In the genomic region with DNA sequence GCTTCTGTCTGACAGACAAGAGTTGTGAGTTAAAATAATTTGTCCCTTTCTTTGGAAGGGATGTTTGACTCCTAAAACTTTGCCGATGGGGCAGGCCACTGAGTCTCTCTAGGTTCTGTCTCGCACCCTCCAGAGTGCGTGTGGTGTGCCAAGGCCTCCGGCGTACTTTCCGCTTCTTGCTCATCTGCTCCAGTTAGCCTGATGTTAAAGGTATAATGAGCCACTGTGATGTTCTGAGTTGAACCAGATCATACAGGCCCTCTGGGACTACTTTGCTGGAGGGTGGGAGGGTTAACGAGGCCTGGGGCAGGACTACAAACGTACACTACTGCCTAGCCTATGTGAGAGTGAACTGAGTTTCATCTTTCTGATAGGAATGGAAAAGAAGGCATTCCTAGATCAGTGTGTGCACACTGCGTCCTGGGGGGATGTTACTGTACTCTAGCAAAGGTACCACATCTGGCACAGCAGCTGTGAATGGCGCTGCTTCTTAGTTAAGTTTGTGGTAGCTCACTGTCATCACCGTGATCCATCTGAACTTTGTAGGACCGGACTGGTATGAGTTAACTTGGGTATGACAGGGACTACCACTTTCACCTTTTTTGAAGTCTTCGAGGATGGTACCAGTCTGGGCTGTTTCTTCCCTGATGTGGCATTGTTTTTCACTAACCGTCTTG, we compare ENCODE assay signal across 19 cellular contexts.
DNase-seq lines count a peak whose midpoint lies in the region; ATAC-seq and TF ChIP-seq lines count a peak whose summit lies in the region.
"Had no signal": no experiment of that assay in that cellular context is flagged by ENCODE, and none has a peak within 500 bp of the region (broad histone marks: within the 10 kb centered on the region; RNA-seq: fewer than 3 reads in every experiment).

No MANE protein-coding gene starts in this region.

- no peaks in the 10 kb centered on the region for H3K36me3 Mint-ChIP-seq in activated CD4-positive, alpha-beta T cell treated with anti-CD3 and anti-CD28 coated beads, Interleukin-2, amount 10 ng/mL, durations not matched to agents 24 days and 14 days (ENCODE audit: low read depth)
- peaks cover 8% of the 10 kb centered on the region for H3K36me3 Mint-ChIP-seq in activated CD4-positive, alpha-beta T cell treated with anti-CD3 and anti-CD28 coated beads for 36 hours (ENCODE audit: low read depth)
- no peaks in the 10 kb centered on the region for H3K36me3 Mint-ChIP-seq in activated T-helper 2 cell treated with anti-CD3 and anti-CD28 coated beads, Interferon-gamma antibody, Interleukin-2, Interleukin-4, amounts not matched to agents 10 μg/mL and 5 μg/mL and 100 μg/mL, durations not matched to agents 14 hours and 24 hours and 36 hours (ENCODE audit: low read depth)

- intact Hi-C loops in activated CD4-positive, alpha-beta T cell treated with anti-CD3 and anti-CD28 coated beads, Interleukin-2, amount 10 ng/mL, durations not matched to agents 24 days and 14 days (cut with micrococcal nuclease), result no loop called here
- intact Hi-C loops in activated CD4-positive, alpha-beta T cell treated with anti-CD3 and anti-CD28 coated beads for 36 hours (cut with DNase I, micrococcal nuclease), result no loop called here
- intact Hi-C loops in activated T-helper 2 cell treated with anti-CD3 and anti-CD28 coated beads, Interferon-gamma antibody, Interleukin-2, Interleukin-4, amounts not matched to agents 10 μg/mL and 5 μg/mL and 100 μg/mL, durations not matched to agents 14 hours and 24 hours and 36 hours (cut with micrococcal nuclease), result no loop called here
- intact Hi-C loops in right lobe of liver (cut with DNase I), result no loop called here
- intact Hi-C loops in testis (cut with DNase I; ENCODE audit: low total_unique reads), result no loop called here

- peak; percentile 49 for DNase-seq in activated CD4-positive, alpha-beta T cell treated with anti-CD3 and anti-CD28 coated beads, Interleukin-2, amount 10 ng/mL, durations not matched to agents 24 days and 14 days
- no peak for DNase-seq in activated CD4-positive, alpha-beta T cell treated with anti-CD3 and anti-CD28 coated beads for 36 hours
- peak; percentile 5 for DNase-seq in activated T-helper 2 cell treated with anti-CD3 and anti-CD28 coated beads, Interferon-gamma antibody, Interleukin-2, Interleukin-4, amounts not matched to agents 10 μg/mL and 5 μg/mL and 100 μg/mL, durations not matched to agents 14 hours and 24 hours and 36 hours (ENCODE audit: low spot score)
- DNase-seq in right lobe of liver (no peak), testis (peak; percentile 4), DMS114 treated with DMSO at 0.1 percent for 48 hours (lab: John Stamatoyannopoulos, UW; ENCODE audit: unreplicated experiment) (no peak), COLO829 (ENCODE audit: low spot score) (no peak)
- DNase-seq: 8988T, GF-D8, H7, Karpas-422, MG63, NCI-H1092, NCI-H1694, NCI-H2107, NCI-H446, NCI-H69, SHP77 treated with DMSO at 0.1 percent for 48 hours had no signal

- H3K4me1 Mint-ChIP-seq in activated CD4-positive, alpha-beta T cell treated with anti-CD3 and anti-CD28 coated beads, Interleukin-2, amount 10 ng/mL, durations not matched to agents 24 days and 14 days, result no peaks in the 10 kb centered on the region
- peaks cover 13% of the 10 kb centered on the region for H3K4me1 Mint-ChIP-seq in activated CD4-positive, alpha-beta T cell treated with anti-CD3 and anti-CD28 coated beads for 36 hours
- peaks cover 5% of the 10 kb centered on the region for H3K4me1 Mint-ChIP-seq in activated T-helper 2 cell treated with anti-CD3 and anti-CD28 coated beads, Interferon-gamma antibody, Interleukin-2, Interleukin-4, amounts not matched to agents 10 μg/mL and 5 μg/mL and 100 μg/mL, durations not matched to agents 14 hours and 24 hours and 36 hours (ENCODE audit: low read depth)

- POLR2A ChIA-PET in activated CD4-positive, alpha-beta T cell treated with anti-CD3 and anti-CD28 coated beads for 36 hours (lab: Charles Lee), result no interaction called here

- H3K27ac ChIP-seq in right lobe of liver (peak overlapping the region; percentile 64 to 95 (median 92)), testis (no peak overlapping the region)

- ATAC-seq in activated CD4-positive, alpha-beta T cell treated with anti-CD3 and anti-CD28 coated beads for 36 hours, result no peak
- ATAC-seq in right lobe of liver (no peak), GM18907 (IDR thresholded peaks at IDR 0.05; ENCODE audit: unreplicated experiment) (no peak)

- CTCF ChIA-PET in activated CD4-positive, alpha-beta T cell treated with anti-CD3 and anti-CD28 coated beads for 36 hours (lab: Charles Lee), result interaction anchor here (0.7 kb wide), 1 partner anchor 172 kb away, joined by 3 read pairs; no protein-coding TSS in a partner anchor

- no peak overlapping the region for H3K27ac Mint-ChIP-seq in activated CD4-positive, alpha-beta T cell treated with anti-CD3 and anti-CD28 coated beads, Interleukin-2, amount 10 ng/mL, durations not matched to agents 24 days and 14 days
- H3K27ac Mint-ChIP-seq in activated CD4-positive, alpha-beta T cell treated with anti-CD3 and anti-CD28 coated beads for 36 hours, result no peak overlapping the region
- no peak overlapping the region for H3K27ac Mint-ChIP-seq in activated T-helper 2 cell treated with anti-CD3 and anti-CD28 coated beads, Interferon-gamma antibody, Interleukin-2, Interleukin-4, amounts not matched to agents 10 μg/mL and 5 μg/mL and 100 μg/mL, durations not matched to agents 14 hours and 24 hours and 36 hours

- TF ChIP-seq CTCF in right lobe of liver (IDR thresholded peaks at IDR 0.05) (no peak), testis (IDR thresholded peaks at IDR 0.05) (no peak)

- H3K27me3 ChIP-seq in right lobe of liver, result no peaks in the 10 kb centered on the region
- H3K27me3 ChIP-seq in testis, result no peaks in the 10 kb centered on the region
- H3K27me3 ChIP-seq: MG63 had no signal

- H3K36me3 ChIP-seq in right lobe of liver (no peaks in the 10 kb centered on the region), testis (ENCODE audit: low read depth, missing control alignments) (no peaks in the 10 kb centered on the region)
- H3K36me3 ChIP-seq: MG63 had no signal

- H3K4me1 ChIP-seq in right lobe of liver (peaks cover 0 to 40% (median 8%) of the 10 kb centered on the region in 4 donors), testis (no peaks in the 10 kb centered on the region)

- H3K9me3 ChIP-seq in right lobe of liver (no peaks in the 10 kb centered on the region), testis (no peaks in the 10 kb centered on the region)
- H3K9me3 ChIP-seq: MG63 had no signal

- peaks cover 13% of the 10 kb centered on the region for H3K27me3 Mint-ChIP-seq in activated CD4-positive, alpha-beta T cell treated with anti-CD3 and anti-CD28 coated beads, Interleukin-2, amount 10 ng/mL, durations not matched to agents 24 days and 14 days
- H3K27me3 Mint-ChIP-seq in activated CD4-positive, alpha-beta T cell treated with anti-CD3 and anti-CD28 coated beads for 36 hours, result no peaks in the 10 kb centered on the region
- H3K27me3 Mint-ChIP-seq in activated T-helper 2 cell treated with anti-CD3 and anti-CD28 coated beads, Interferon-gamma antibody, Interleukin-2, Interleukin-4, amounts not matched to agents 10 μg/mL and 5 μg/mL and 100 μg/mL, durations not matched to agents 14 hours and 24 hours and 36 hours (ENCODE audit: low read depth), result peaks cover 9% of the 10 kb centered on the region

- peaks cover 5% of the 10 kb centered on the region for H3K9me3 Mint-ChIP-seq in activated CD4-positive, alpha-beta T cell treated with anti-CD3 and anti-CD28 coated beads, Interleukin-2, amount 10 ng/mL, durations not matched to agents 24 days and 14 days
- peaks cover 12% of the 10 kb centered on the region for H3K9me3 Mint-ChIP-seq in activated CD4-positive, alpha-beta T cell treated with anti-CD3 and anti-CD28 coated beads for 36 hours (ENCODE audit: low read depth)
- peaks cover 18% of the 10 kb centered on the region for H3K9me3 Mint-ChIP-seq in activated T-helper 2 cell treated with anti-CD3 and anti-CD28 coated beads, Interferon-gamma antibody, Interleukin-2, Interleukin-4, amounts not matched to agents 10 μg/mL and 5 μg/mL and 100 μg/mL, durations not matched to agents 14 hours and 24 hours and 36 hours

- no peak for TF ChIP-seq POLR2A in right lobe of liver (IDR thresholded peaks at IDR 0.05)
- TF ChIP-seq POLR2A in testis (IDR thresholded peaks at IDR 0.05), result no peak

- no peak overlapping the region for H3K4me3 Mint-ChIP-seq in activated CD4-positive, alpha-beta T cell treated with anti-CD3 and anti-CD28 coated beads, Interleukin-2, amount 10 ng/mL, durations not matched to agents 24 days and 14 days
- H3K4me3 Mint-ChIP-seq in activated CD4-positive, alpha-beta T cell treated with anti-CD3 and anti-CD28 coated beads for 36 hours, result no peak overlapping the region
- H3K4me3 Mint-ChIP-seq in activated T-helper 2 cell treated with anti-CD3 and anti-CD28 coated beads, Interferon-gamma antibody, Interleukin-2, Interleukin-4, amounts not matched to agents 10 μg/mL and 5 μg/mL and 100 μg/mL, durations not matched to agents 14 hours and 24 hours and 36 hours (ENCODE audit: low read depth), result no peak overlapping the region

- H3K4me3 ChIP-seq in right lobe of liver, result no peak overlapping the region
- H3K4me3 ChIP-seq in testis, result no peak overlapping the region
- H3K4me3 ChIP-seq: MG63 had no signal

- over 99% methylated on average over 13 of the region's 14 CpGs for WGBS in right lobe of liver (ENCODE audit: insufficient coverage, low coverage, low lambda C conversion rate, missing lambda C conversion rate)
- 95% methylated on average over 14 of the region's 14 CpGs for WGBS in testis, 2 donors

Comparison
In these comparisons a context has a peak if more than half of its experiments do, and no peak if none do; other contexts are left out.
1. DNase-seq: peak in activated CD4-positive, alpha-beta T cell treated with anti-CD3 and anti-CD28 coated beads, Interleukin-2, amount 10 ng/mL, durations not matched to agents 24 days and 14 days (single experiment), activated T-helper 2 cell treated with anti-CD3 and anti-CD28 coated beads, Interferon-gamma antibody, Interleukin-2, Interleukin-4, amounts not matched to agents 10 μg/mL and 5 μg/mL and 100 μg/mL, durations not matched to agents 14 hours and 24 hours and 36 hours (single experiment) and testis (single experiment); none in activated CD4-positive, alpha-beta T cell treated with anti-CD3 and anti-CD28 coated beads for 36 hours (single experiment), right lobe of liver (0 of 3), DMS114 treated with DMSO at 0.1 percent for 48 hours (single experiment) and COLO829 (single experiment).
2. H3K27ac ChIP-seq: peak in right lobe of liver (3 of 3); none in testis (0 of 2).